Comparison of ENCODE assay signal across 27 cellular contexts in the genomic region with DNA sequence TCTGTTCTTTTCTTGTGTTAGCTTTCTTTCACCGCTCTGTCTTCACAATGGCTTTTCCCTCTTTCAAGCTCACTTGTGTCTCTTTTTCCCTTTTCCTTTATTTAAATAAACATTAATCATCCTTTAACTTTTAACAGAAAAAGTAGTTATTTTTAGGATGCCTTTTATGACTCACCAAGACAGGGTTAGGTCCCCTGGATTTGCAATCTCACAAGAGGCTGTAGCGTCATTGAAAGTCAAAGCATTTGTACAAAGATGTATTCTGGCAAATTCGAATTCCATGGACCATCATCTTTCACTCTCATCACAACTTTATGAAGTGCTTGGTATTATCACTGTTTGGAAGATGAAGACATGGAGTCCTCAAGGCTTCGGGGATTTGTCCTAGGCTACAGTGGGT. TPM values are rescaled to one million over a fixed set of nuclear protein-coding genes. Genes with fewer than 3 reads are reported as not detected.
DNase-seq lines count a peak whose midpoint lies in the region; ATAC-seq and TF ChIP-seq lines count a peak whose summit lies in the region.
"Had no signal": no experiment of that assay in that cellular context is flagged by ENCODE, and none has a peak within 500 bp of the region (broad histone marks: within the 10 kb centered on the region; RNA-seq: fewer than 3 reads in every experiment).

No MANE protein-coding gene starts in this region.

- H3K36me3 ChIP-seq in fibroblast of lung (ENCODE audit: control insufficient read depth, insufficient read depth, low read length): no peaks in the 10 kb centered on the region
- no peaks in the 10 kb centered on the region for H3K36me3 ChIP-seq in osteoblast (ENCODE audit: insufficient read depth, low read length)
- H3K36me3 ChIP-seq: MG63 had no signal

- H3K79me2 ChIP-seq in fibroblast of lung (ENCODE audit: control insufficient read depth, insufficient read depth, low read length) (no peaks in the 10 kb centered on the region), osteoblast (ENCODE audit: insufficient read depth, low read length) (no peaks in the 10 kb centered on the region)

- H4K20me1 ChIP-seq in fibroblast of lung (ENCODE audit: control insufficient read depth, extremely low read depth, insufficient read depth, low read length): no peaks in the 10 kb centered on the region
- H4K20me1 ChIP-seq in osteoblast (ENCODE audit: insufficient read depth, low read length): no peaks in the 10 kb centered on the region

- TF ChIP-seq CTCF in HFFc6 (IDR thresholded peaks at IDR 0.05): no peak
- no peak for TF ChIP-seq CTCF in fibroblast of lung (conservative IDR thresholded peaks at IDR 0.05 in 1 of 2, IDR thresholded peaks at IDR 0.05 in 1 of 2; ENCODE audit: low read depth in 1 of 2, low read length in 2 of 2)
- TF ChIP-seq CTCF in osteoblast (IDR thresholded peaks at IDR 0.05; ENCODE audit: extremely low read depth, low read depth, low read length): no peak
- no peak for TF ChIP-seq CTCF in chondrocyte (IDR thresholded peaks at IDR 0.05)

- no peaks in the 10 kb centered on the region for H3K4me1 ChIP-seq in fibroblast of lung (ENCODE audit: control insufficient read depth, extremely low read depth, insufficient read depth, low read length)
- H3K4me1 ChIP-seq in osteoblast (ENCODE audit: insufficient read depth, low read length): no peaks in the 10 kb centered on the region

- H3K27ac ChIP-seq in fibroblast of lung (ENCODE audit: insufficient read depth, low read length) (no peak overlapping the region), osteoblast (ENCODE audit: low read depth, low read length) (no peak overlapping the region)
- H3K27ac ChIP-seq: C4-2B, PC-9 had no signal

- H3K9me3 ChIP-seq in fibroblast of lung (ENCODE audit: control insufficient read depth, insufficient read depth, low read depth, low read length) (no peaks in the 10 kb centered on the region), osteoblast (ENCODE audit: low read depth, low read length) (no peaks in the 10 kb centered on the region)
- H3K9me3 ChIP-seq: MG63, SK-N-SH had no signal

- no peak for ATAC-seq in activated CD4-positive, alpha-beta T cell treated with anti-CD3 and anti-CD28 coated beads for 36 hours
- ATAC-seq: HCT116, T-cell had no signal

- H3K4me1 Mint-ChIP-seq in HFFc6 (ENCODE audit: low read depth) (peaks cover 16% of the 10 kb centered on the region), chondrocyte (ENCODE audit: low read depth) (peaks cover 3% of the 10 kb centered on the region)
- no peaks in the 10 kb centered on the region for H3K4me1 Mint-ChIP-seq in activated CD4-positive, alpha-beta T cell treated with anti-CD3 and anti-CD28 coated beads for 36 hours
- H3K4me1 Mint-ChIP-seq: CD8-positive, alpha-beta memory T cell; T-cell had no signal

- H3K4me3 ChIP-seq in fibroblast of lung (replicated peaks in 1 of 4; ENCODE audit: control extremely low read depth in 1 of 4, insufficient read depth in 1 of 4, low read depth in 3 of 4, low read length in 4 of 4) (no peak overlapping the region), osteoblast (ENCODE audit: insufficient read depth, low read length) (no peak overlapping the region)
- H3K4me3 ChIP-seq: MG63, PC-9 had no signal

- H3K9me3 Mint-ChIP-seq in HFFc6 (peaks cover 5% of the 10 kb centered on the region; the same call in 1 of the 2 replicates), chondrocyte (ENCODE audit: low read depth) (no peaks in the 10 kb centered on the region)
- H3K9me3 Mint-ChIP-seq in activated CD4-positive, alpha-beta T cell treated with anti-CD3 and anti-CD28 coated beads for 36 hours (ENCODE audit: low read depth): no peaks in the 10 kb centered on the region
- H3K9me3 Mint-ChIP-seq: CD8-positive, alpha-beta memory T cell; T-cell had no signal

- H3K36me3 Mint-ChIP-seq in HFFc6 (ENCODE audit: low read depth) (no peaks in the 10 kb centered on the region), chondrocyte (ENCODE audit: low read depth) (no peaks in the 10 kb centered on the region)
- H3K36me3 Mint-ChIP-seq in activated CD4-positive, alpha-beta T cell treated with anti-CD3 and anti-CD28 coated beads for 36 hours (ENCODE audit: low read depth): no peaks in the 10 kb centered on the region
- H3K36me3 Mint-ChIP-seq: T-cell had no signal

- CTCF ChIA-PET in activated CD4-positive, alpha-beta T cell treated with anti-CD3 and anti-CD28 coated beads for 36 hours (lab: Charles Lee): no interaction called here

- H3K9ac ChIP-seq in fibroblast of lung (ENCODE audit: insufficient read depth, low read length): no peak overlapping the region
- H3K9ac ChIP-seq: SK-N-SH had no signal

- DNase-seq in HFFc6 (peak; percentile 18), RPMI7951 (ENCODE audit: low read depth) (peak; percentile 77), fibroblast of lung (ENCODE audit: low read depth in 2 of 2) (peak; percentile 2 to 3), osteoblast (ENCODE audit: insufficient read length, low spot score, missing footprints) (peak; percentile 64), SW 1271 (lab: John Stamatoyannopoulos, UW) (no peak), chondrocyte (ENCODE audit: low spot score) (no peak), NCI-H526 (lab: John Stamatoyannopoulos, UW) (no peak)
- no peak for DNase-seq in activated CD4-positive, alpha-beta T cell treated with anti-CD3 and anti-CD28 coated beads for 36 hours
- DNase-seq: Calu3; CD8-positive, alpha-beta memory T cell; DMS153; EL; GF-D8; Kasumi-1; MG63; NCI-H1092 treated with DMSO at 0.1 percent for 48 hours; NCI-H1436 treated with DMSO at 0.1 percent for 48 hours; NCI-H1930; NCI-H226; NCI-H510A treated with DMSO at 0.1 percent for 48 hours; NCI-H82; PC-9; SIG-M5; SK-N-SH; T-cell had no signal

- POLR2A ChIA-PET in activated CD4-positive, alpha-beta T cell treated with anti-CD3 and anti-CD28 coated beads for 36 hours (lab: Charles Lee): interaction anchor here (0.6 kb wide), 1 partner anchor 267 kb away, joined by 11 read pairs; no protein-coding TSS in a partner anchor

- no peaks in the 10 kb centered on the region for H3K27me3 ChIP-seq in fibroblast of lung (ENCODE audit: control insufficient read depth, insufficient read depth, low read length)
- no peaks in the 10 kb centered on the region for H3K27me3 ChIP-seq in osteoblast (ENCODE audit: insufficient read depth, low read length)
- H3K27me3 ChIP-seq: MG63 had no signal

- H2AFZ ChIP-seq in fibroblast of lung (ENCODE audit: low read length): no peak overlapping the region
- H2AFZ ChIP-seq in osteoblast (ENCODE audit: low read length): no peak overlapping the region
- H2AFZ ChIP-seq: PC-9 had no signal

- H3K27me3 Mint-ChIP-seq in HFFc6 (ENCODE audit: insufficient read depth) (peaks cover 4% of the 10 kb centered on the region; the same call in 1 of the 2 replicates), chondrocyte (ENCODE audit: low read depth) (no peaks in the 10 kb centered on the region)
- no peaks in the 10 kb centered on the region for H3K27me3 Mint-ChIP-seq in activated CD4-positive, alpha-beta T cell treated with anti-CD3 and anti-CD28 coated beads for 36 hours
- H3K27me3 Mint-ChIP-seq: CD8-positive, alpha-beta memory T cell; T-cell had no signal

- intact Hi-C loops in activated CD4-positive, alpha-beta T cell treated with anti-CD3 and anti-CD28 coated beads for 36 hours (cut with DNase I, micrococcal nuclease): loop anchor here in 1 of 2 experiments (10.0 kb wide), 1 partner anchor 202 kb away; no protein-coding TSS in a partner anchor

- H3K27ac Mint-ChIP-seq in HFFc6 (peak overlapping the region; percentile 22; the same call in 1 of the 2 replicates), chondrocyte (ENCODE audit: unreplicated experiment) (no peak overlapping the region)
- H3K27ac Mint-ChIP-seq in activated CD4-positive, alpha-beta T cell treated with anti-CD3 and anti-CD28 coated beads for 36 hours: no peak overlapping the region
- H3K27ac Mint-ChIP-seq: CD8-positive, alpha-beta memory T cell; T-cell had no signal

- peak overlapping the region; percentile 46; the same call in 1 of the 2 replicates for H3K4me3 Mint-ChIP-seq in HFFc6
- no peak overlapping the region for H3K4me3 Mint-ChIP-seq in activated CD4-positive, alpha-beta T cell treated with anti-CD3 and anti-CD28 coated beads for 36 hours
- H3K4me3 Mint-ChIP-seq in chondrocyte (ENCODE audit: unreplicated experiment): no peak overlapping the region
- H3K4me3 Mint-ChIP-seq: CD8-positive, alpha-beta memory T cell; T-cell had no signal

- no peak overlapping the region for H3K4me2 ChIP-seq in fibroblast of lung (ENCODE audit: extremely low read depth, insufficient read depth, low read length)
- no peak overlapping the region for H3K4me2 ChIP-seq in osteoblast (ENCODE audit: insufficient read depth, low read length)
- H3K4me2 ChIP-seq: PC-9, SK-N-SH had no signal

RNA-seq across cellular contexts. Expression of a gene that starts 34.8 kb away (rescaled TPM):
- total RNA-seq in HFFc6 (2021; fragmentation: NEBNext Ultra II Directional; extraction: Animal tissue kit (Norgen Biotek cat#: 25700)): 1 to 10 TPM in 3 of 6 experiments, under 1 TPM in 3; 0.63 to 4.4 (median 1.0) TPM
- total RNA-seq in RPMI7951 (2014; rRNA removed; shearing (Covaris generic)): 26.5 and 39.5 TPM in 2 replicates
- total RNA-seq in fibroblast of lung (5.6 and 14.5 TPM in 2 replicates), osteoblast (16.3 and 18.6 TPM in 2 replicates), chondrocyte (3.6 to 4.5 TPM (median 4.0 TPM) in 3 replicates)
- 3.6 and 4.7 TPM in 2 replicates for polyA plus RNA-seq in fibroblast of lung
- 1.6 TPM in 2 replicates for polyA plus RNA-seq in fibroblast of lung (2012)
- 3.2 and 7.2 TPM in 2 replicates for polyA minus RNA-seq in fibroblast of lung (ENCODE audit: low replicate concordance)
- 10 to 100 TPM; 25.2 to 27.8 TPM for total RNA-seq in activated CD4-positive, alpha-beta T cell treated with anti-CD3 and anti-CD28 coated beads for 36 hours

Comparison
In these comparisons a context has a peak if more than half of its experiments do, and no peak if none do; other contexts are left out.
1. DNase-seq: peak in HFFc6 (single experiment), RPMI7951 (single experiment), fibroblast of lung (2 of 2) and osteoblast (single experiment); none in activated CD4-positive, alpha-beta T cell treated with anti-CD3 and anti-CD28 coated beads for 36 hours (single experiment), SW 1271 (0 of 2), chondrocyte (single experiment) and NCI-H526 (0 of 2).